Comparison of ENCODE assay signal across 18 cellular contexts in genomic region chr11:67413266-67413797, GRCh38. TPM values are rescaled to one million over a fixed set of nuclear protein-coding genes. Genes with fewer than 3 reads are reported as not detected.
DNase-seq lines count a peak whose midpoint lies in the region; ATAC-seq and TF ChIP-seq lines count a peak whose summit lies in the region.
"Had no signal": no experiment of that assay in that cellular context is flagged by ENCODE, and none has a peak within 500 bp of the region (broad histone marks: within the 10 kb centered on the region; RNA-seq: fewer than 3 reads in every experiment).

No MANE protein-coding gene starts in this region.

- ATAC-seq in HG03159 (IDR thresholded peaks at IDR 0.05; ENCODE audit: unreplicated experiment) = no peak
- no peak for ATAC-seq in activated CD4-positive, CD25-positive, alpha-beta regulatory T cell treated with anti-CD3 and anti-CD28 coated beads, Interleukin-2, amount 50 U/mL, for 24 hours
- no peak for ATAC-seq in GM18517 (IDR thresholded peaks at IDR 0.05; ENCODE audit: unreplicated experiment)
- ATAC-seq: esophagus mucosa had no signal

- H3K36me3 Mint-ChIP-seq in T-helper 1 cell treated with Interleukin-12 subunit alpha and Interleukin-12 subunit beta and Interleukin-4 antibody, amounts not matched to agents 30 μg/mL and 1 μg/mL, for 36 hours (ENCODE audit: low read depth) = peaks cover 16% of the 10 kb centered on the region
- H3K36me3 Mint-ChIP-seq in IgD-negative memory B cell (peaks cover 2% of the 10 kb centered on the region), brain (no peaks in the 10 kb centered on the region), nephron (ENCODE audit: low read depth) (no peaks in the 10 kb centered on the region)

- H3K27ac Mint-ChIP-seq in T-helper 1 cell treated with Interleukin-12 subunit alpha and Interleukin-12 subunit beta and Interleukin-4 antibody, amounts not matched to agents 30 μg/mL and 1 μg/mL, for 36 hours = peak overlapping the region; percentile 38
- peak overlapping the region; percentile 68 to 100 (median 82) for H3K27ac Mint-ChIP-seq in IgD-negative memory B cell
- peak overlapping the region in 2 of 5 experiments; percentile 54 to 58 for H3K27ac Mint-ChIP-seq in brain
- peak overlapping the region in 2 of 3 experiments; percentile 63 to 69 for H3K27ac Mint-ChIP-seq in nephron
- H3K27ac Mint-ChIP-seq: HFFc6 had no signal

- H3K4me1 Mint-ChIP-seq in T-helper 1 cell treated with Interleukin-12 subunit alpha and Interleukin-12 subunit beta and Interleukin-4 antibody, amounts not matched to agents 30 μg/mL and 1 μg/mL, for 36 hours (ENCODE audit: low read depth) = peaks cover 44% of the 10 kb centered on the region
- peaks cover 55 to 60% (median 58%) of the 10 kb centered on the region in 3 donors for H3K4me1 Mint-ChIP-seq in IgD-negative memory B cell
- peaks cover 35% of the 10 kb centered on the region for H3K4me1 Mint-ChIP-seq in brain
- H3K4me1 Mint-ChIP-seq in nephron = peaks cover 31% of the 10 kb centered on the region

- H3K4me3 Mint-ChIP-seq in T-helper 1 cell treated with Interleukin-12 subunit alpha and Interleukin-12 subunit beta and Interleukin-4 antibody, amounts not matched to agents 30 μg/mL and 1 μg/mL, for 36 hours = no peak overlapping the region
- peak overlapping the region in 3 of 4 donors; percentile 78 to 94 (median 87) for H3K4me3 Mint-ChIP-seq in IgD-negative memory B cell
- H3K4me3 Mint-ChIP-seq in brain = peak overlapping the region in 3 of 5 experiments; percentile 2 to 41 (median 15)
- peak overlapping the region; percentile 23 to 76 (median 35) for H3K4me3 Mint-ChIP-seq in nephron
- H3K4me3 Mint-ChIP-seq: HFFc6 had no signal

- no peak for DNase-seq in T-helper 1 cell
- DNase-seq: 8988T; activated CD8-positive, alpha-beta memory T cell treated with anti-CD3 and anti-CD28 coated beads, Interleukin-2, amount 50 U/mL, for 4 hours; cortex of kidney; HFFc6; islet precursor cell; NCI-H1436 treated with DMSO at 0.1 percent for 48 hours; NCI-H345; spleen; stomach had no signal

- TF ChIP-seq CTCF in brain (conservative IDR thresholded peaks at IDR 0.05) (no peak), nephron (IDR thresholded peaks at IDR 0.05; ENCODE audit: unreplicated experiment in 3 of 3) (no peak)

- peaks cover 16% of the 10 kb centered on the region for H3K27me3 Mint-ChIP-seq in T-helper 1 cell treated with Interleukin-12 subunit alpha and Interleukin-12 subunit beta and Interleukin-4 antibody, amounts not matched to agents 30 μg/mL and 1 μg/mL, for 36 hours (ENCODE audit: low read depth)
- H3K27me3 Mint-ChIP-seq in IgD-negative memory B cell (peaks cover 3% of the 10 kb centered on the region), brain (peaks cover 54% of the 10 kb centered on the region), nephron (ENCODE audit: low read depth) (peaks cover 51% of the 10 kb centered on the region)

- H3K9me3 Mint-ChIP-seq in T-helper 1 cell treated with Interleukin-12 subunit alpha and Interleukin-12 subunit beta and Interleukin-4 antibody, amounts not matched to agents 30 μg/mL and 1 μg/mL, for 36 hours = no peaks in the 10 kb centered on the region
- no peaks in the 10 kb centered on the region for H3K9me3 Mint-ChIP-seq in IgD-negative memory B cell
- H3K9me3 Mint-ChIP-seq in brain = peaks cover 0 to 3% (median 0%) of the 10 kb centered on the region in 5 experiments
- H3K9me3 Mint-ChIP-seq in nephron = no peaks in the 10 kb centered on the region
- H3K9me3 Mint-ChIP-seq: HFFc6 had no signal

RNA-seq across cellular contexts. Expression of gene CARNS1, which starts 2.1 kb away (rescaled TPM):
- polyA plus RNA-seq in IgD-negative memory B cell (2.4 TPM), brain (ENCODE audit: insufficient read depth, low read depth, low replicate concordance) (68.5 TPM)

RNA-seq across cellular contexts. Expression of gene TBC1D10C, which starts 9.4 kb away (rescaled TPM):
- 341 TPM for polyA plus RNA-seq in IgD-negative memory B cell
- 0.29 TPM for polyA plus RNA-seq in brain (ENCODE audit: insufficient read depth, low read depth, low replicate concordance)

RNA-seq across cellular contexts. Expression of gene PPP1CA, which starts 11.7 kb away (rescaled TPM):
- polyA plus RNA-seq in IgD-negative memory B cell = 546 TPM
- polyA plus RNA-seq in brain (ENCODE audit: insufficient read depth, low read depth, low replicate concordance) = 231 TPM

RNA-seq across cellular contexts. Expression of gene RPS6KB2, which starts 15.0 kb away (rescaled TPM):
- polyA plus RNA-seq in IgD-negative memory B cell (65.1 TPM), brain (ENCODE audit: insufficient read depth, low read depth, low replicate concordance) (30.9 TPM)

RNA-seq across cellular contexts. Expression of gene RAD9A, which starts 21.5 kb away (rescaled TPM):
- 12.0 TPM for polyA plus RNA-seq in IgD-negative memory B cell
- 18.0 TPM for polyA plus RNA-seq in brain (ENCODE audit: insufficient read depth, low read depth, low replicate concordance)

Comparison
In these comparisons a context has a peak if more than half of its experiments do, and no peak if none do; other contexts are left out.
1. RNA of gene CARNS1, which starts 2.1 kb away (polyA plus RNA-seq): 68.5 TPM in brain (single experiment); 2.4 TPM in IgD-negative memory B cell (single experiment); every median in the first group is over 10 times any median in the second.
2. RNA of gene TBC1D10C, which starts 9.4 kb away (polyA plus RNA-seq): 341 TPM in IgD-negative memory B cell (single experiment); 0.29 TPM in brain (single experiment); every median in the first group is over 100 times any median in the second.